Comparison of ENCODE assay signal across 8 cellular contexts in the genomic region with DNA sequence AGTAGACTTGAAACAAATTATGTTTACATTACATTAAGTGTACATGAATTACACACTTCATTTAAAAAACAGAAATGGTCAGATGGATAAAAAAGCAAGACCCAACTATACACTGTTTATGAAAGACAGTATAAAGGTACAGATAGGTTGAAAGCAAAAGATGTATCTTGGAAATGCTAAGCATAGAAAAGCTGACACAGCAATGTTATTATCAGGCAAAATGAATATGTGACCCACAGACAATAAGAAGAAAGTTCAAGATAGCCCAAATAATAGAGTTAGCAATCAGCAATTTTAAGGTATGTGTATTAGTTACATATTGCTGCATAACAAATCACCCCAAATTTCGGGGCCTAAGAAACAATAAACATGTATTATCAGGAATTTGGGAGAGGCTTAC.
"Had no signal": no experiment of that assay in that cellular context is flagged by ENCODE, and none has a peak within 500 bp of the region (broad histone marks: within the 10 kb centered on the region; RNA-seq: fewer than 3 reads in every experiment).

No MANE protein-coding gene starts in this region.

- H3K4me2 ChIP-seq: GM23338 had no signal

- H2AFZ ChIP-seq: GM23338 had no signal

- DNase-seq: H9, HFFc6, Kasumi-1, KG1 had no signal

- H3K4me3 ChIP-seq: GM23338 had no signal

- ATAC-seq: GM23338, HCT116 had no signal

- H3K27ac ChIP-seq: HL-60 had no signal

- FAIRE-seq: H54 had no signal
